ENCODE assay signal across 8 cellular contexts in the genomic region with DNA sequence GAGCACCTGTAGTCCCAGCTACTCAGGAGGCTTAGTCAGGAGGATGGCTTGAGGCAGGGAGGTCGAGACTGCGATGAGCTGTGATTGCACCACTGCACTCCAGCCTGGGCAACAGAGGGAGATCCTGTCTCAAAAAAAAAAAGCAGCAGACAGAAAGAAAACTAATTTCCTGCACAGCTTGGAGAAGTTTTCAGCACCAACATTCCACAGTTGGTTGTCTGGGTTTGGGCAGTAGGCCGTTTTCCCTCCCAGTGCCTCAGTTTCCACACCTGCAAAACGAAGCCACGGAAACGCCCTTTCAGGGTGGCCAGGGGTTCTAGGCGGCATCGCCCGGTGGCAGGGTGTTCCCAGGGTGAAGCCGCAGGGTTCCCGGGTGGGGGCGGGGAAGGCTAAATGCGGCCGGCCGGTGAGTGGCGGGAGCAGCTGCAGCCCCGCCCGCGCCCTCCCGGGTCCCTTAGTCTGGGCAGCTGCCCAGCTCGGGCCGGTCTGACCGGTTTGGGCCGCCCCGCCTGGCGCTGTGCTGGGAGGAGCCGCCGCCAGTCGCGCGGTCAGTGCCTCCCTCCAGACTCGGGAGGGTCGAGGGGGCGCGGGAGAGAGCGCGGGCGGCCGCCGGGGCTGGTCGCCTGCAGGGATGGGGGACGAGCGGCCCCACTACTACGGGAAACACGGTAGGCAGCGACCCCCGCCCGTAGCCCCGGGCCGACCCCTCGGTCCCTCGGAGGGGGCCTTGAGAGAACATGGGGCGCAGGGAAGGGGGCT. TPM values are rescaled to one million over a fixed set of nuclear protein-coding genes. Genes with fewer than 3 reads are reported as not detected.
DNase-seq lines count a peak whose midpoint lies in the region; ATAC-seq and TF ChIP-seq lines count a peak whose summit lies in the region.

TSS of gene SLC44A2 (plus strand) at position 551 of the 759 bp plus-strand sequence. CDS start at position 632, 81 bp downstream.

- peaks cover 12% of the 10 kb centered on the region for H3K79me2 ChIP-seq in osteoblast (ENCODE audit: insufficient read depth, low read length)

- no peak for DNase-seq in CD8-positive, alpha-beta T cell
- DNase-seq in LHCN-M2 (ENCODE audit: low read depth) (peak; percentile 88), heart right ventricle (peak; percentile 84), osteoblast (ENCODE audit: insufficient read length, low spot score, missing footprints) (peak; percentile 98), cortex of kidney (lab: John Stamatoyannopoulos, UW) (no peak)
- DNase-seq in stimulated activated naive CD4-positive, alpha-beta T cell (lab: John Stamatoyannopoulos, UW): no peak

- CTCF ChIA-PET in CD8-positive, alpha-beta T cell (lab: Charles Lee): interaction anchor here (0.9 to 1.6 kb wide), 2 partner anchors 18 to 44 kb away, joined by 3 read pairs; no protein-coding TSS in a partner anchor

- peaks cover 22% of the 10 kb centered on the region for H3K36me3 ChIP-seq in CD8-positive, alpha-beta T cell (ENCODE audit: insufficient read depth, low read length)
- H3K36me3 ChIP-seq in heart right ventricle (peaks cover 0 to 39% (median 14%) of the 10 kb centered on the region in 9 donors), osteoblast (ENCODE audit: insufficient read depth, low read length) (peaks cover 10% of the 10 kb centered on the region)

- H3K4me2 ChIP-seq in osteoblast (ENCODE audit: insufficient read depth, low read length): peak within 1 kb of the TSS; percentile 88

- peak within 1 kb of the TSS; percentile 77 for H3K27ac Mint-ChIP-seq in CD8-positive, alpha-beta T cell

- H3K4me3 Mint-ChIP-seq in CD8-positive, alpha-beta T cell: peak within 1 kb of the TSS; percentile 35

- H3K9me3 Mint-ChIP-seq in CD8-positive, alpha-beta T cell: no peaks in the 10 kb centered on the region

- peak within 1 kb of the TSS; percentile 70 for H2AFZ ChIP-seq in osteoblast (ENCODE audit: low read length)

- H3K4me3 ChIP-seq in CD8-positive, alpha-beta T cell (ENCODE audit: low read depth, low read length): no peak within 1 kb of the TSS
- H3K4me3 ChIP-seq in heart right ventricle: peak within 1 kb of the TSS; percentile 4 to 70 (median 62)
- H3K4me3 ChIP-seq in osteoblast (ENCODE audit: insufficient read depth, low read length): peak within 1 kb of the TSS; percentile 77

- ATAC-seq in CD8-positive, alpha-beta T cell: no peak
- ATAC-seq in heart right ventricle (peak; percentile 96 to 98 (median 98)), HG02642 (IDR thresholded peaks at IDR 0.05; ENCODE audit: poor library complexity, unreplicated experiment) (no peak)

- 5 to 12% methylated on average over 50 to 53 of the region's 53 CpGs for WGBS in heart right ventricle, 2 donors

- no peak for TF ChIP-seq CTCF in CD8-positive, alpha-beta T cell (IDR thresholded peaks at IDR 0.05)
- no peak for TF ChIP-seq CTCF in heart right ventricle (IDR thresholded peaks at IDR 0.05)
- no peak for TF ChIP-seq CTCF in osteoblast (IDR thresholded peaks at IDR 0.05; ENCODE audit: extremely low read depth, low read depth, low read length)

- H3K36me3 Mint-ChIP-seq in CD8-positive, alpha-beta T cell: peaks cover 44% of the 10 kb centered on the region

- no peaks in the 10 kb centered on the region for H3K9me3 ChIP-seq in CD8-positive, alpha-beta T cell (ENCODE audit: low read length)
- H3K9me3 ChIP-seq in heart right ventricle (no peaks in the 10 kb centered on the region), osteoblast (ENCODE audit: low read depth, low read length) (no peaks in the 10 kb centered on the region)

- peaks cover 31% of the 10 kb centered on the region for H3K4me1 ChIP-seq in CD8-positive, alpha-beta T cell (ENCODE audit: insufficient read depth, low read length)
- H3K4me1 ChIP-seq in heart right ventricle: peaks cover 5 to 44% (median 18%) of the 10 kb centered on the region in 9 donors
- peaks cover 17% of the 10 kb centered on the region for H3K4me1 ChIP-seq in osteoblast (ENCODE audit: insufficient read depth, low read length)

- no peaks in the 10 kb centered on the region for H4K20me1 ChIP-seq in osteoblast (ENCODE audit: insufficient read depth, low read length)

- peaks cover 40% of the 10 kb centered on the region for H3K4me1 Mint-ChIP-seq in CD8-positive, alpha-beta T cell (ENCODE audit: low read depth)

- H3K27ac ChIP-seq in CD8-positive, alpha-beta T cell (ENCODE audit: low read depth, low read length): peak within 1 kb of the TSS; percentile 24
- peak within 1 kb of the TSS; percentile 82 for H3K27ac ChIP-seq in angular gyrus (ENCODE audit: low read depth, low read length)
- peak within 1 kb of the TSS; percentile 67 to 91 (median 81) for H3K27ac ChIP-seq in heart right ventricle
- peak within 1 kb of the TSS; percentile 60 for H3K27ac ChIP-seq in osteoblast (ENCODE audit: low read depth, low read length)

- intact Hi-C loops in CD8-positive, alpha-beta T cell (cut with DNase I, micrococcal nuclease): loop anchor here in 1 of 2 experiments (2.0 kb wide), 1 partner anchor 20 kb away; no protein-coding TSS in a partner anchor
- intact Hi-C loops in heart right ventricle (cut with DNase I): loop anchor here in 1 of 10 donors (1.0 kb wide), 1 partner anchor 12 kb away; no protein-coding TSS in a partner anchor

- no peaks in the 10 kb centered on the region for H3K27me3 Mint-ChIP-seq in CD8-positive, alpha-beta T cell (ENCODE audit: low read depth)

- POLR2A ChIA-PET in CD8-positive, alpha-beta T cell (lab: Charles Lee): interaction anchor here (0.9 to 1.0 kb wide), 2 partner anchors 14 to 23 kb away, joined by 3 read pairs; no protein-coding TSS in a partner anchor

- H3K27me3 ChIP-seq in CD8-positive, alpha-beta T cell (ENCODE audit: insufficient read depth, low read length): no peaks in the 10 kb centered on the region
- H3K27me3 ChIP-seq in heart right ventricle (no peaks in the 10 kb centered on the region), osteoblast (ENCODE audit: insufficient read depth, low read length) (no peaks in the 10 kb centered on the region)

RNA-seq across cellular contexts. Expression of gene SLC44A2, which starts in this region (rescaled TPM):
- total RNA-seq in CD8-positive, alpha-beta T cell: 100 to 1,000 TPM; 175 to 181 TPM
- total RNA-seq in LHCN-M2 (2014; rRNA removed): 104 and 112 TPM in 2 replicates
- polyA plus RNA-seq in LHCN-M2 (2012): 320 TPM
- total RNA-seq in heart right ventricle: 100 to 1,000 TPM in 4 of 10 donors, 10 to 100 TPM in 6; 82.5 to 114 (median 96.7) TPM
- polyA plus RNA-seq in heart right ventricle: 10 to 100 TPM; 56.2 to 65.8 TPM
- 43.0 and 49.9 TPM in 2 replicates for total RNA-seq in osteoblast

Comparison
In these comparisons a context has a peak if more than half of its experiments do, and no peak if none do; other contexts are left out.
1. ATAC-seq: peak in heart right ventricle (8 of 8); none in CD8-positive, alpha-beta T cell (single experiment) and HG02642 (single experiment).
2. DNase-seq: peak in LHCN-M2 (single experiment), heart right ventricle (2 of 2) and osteoblast (single experiment); none in CD8-positive, alpha-beta T cell (0 of 7), stimulated activated naive CD4-positive, alpha-beta T cell (0 of 6) and cortex of kidney (single experiment).
3. H3K27ac ChIP-seq: peak in every context shown above with its lines; median percentile 82 in angular gyrus; 81 in heart right ventricle; 60 in osteoblast; 24 in CD8-positive, alpha-beta T cell.